ENCODE assay signal across 13 cellular contexts in the genomic region with DNA sequence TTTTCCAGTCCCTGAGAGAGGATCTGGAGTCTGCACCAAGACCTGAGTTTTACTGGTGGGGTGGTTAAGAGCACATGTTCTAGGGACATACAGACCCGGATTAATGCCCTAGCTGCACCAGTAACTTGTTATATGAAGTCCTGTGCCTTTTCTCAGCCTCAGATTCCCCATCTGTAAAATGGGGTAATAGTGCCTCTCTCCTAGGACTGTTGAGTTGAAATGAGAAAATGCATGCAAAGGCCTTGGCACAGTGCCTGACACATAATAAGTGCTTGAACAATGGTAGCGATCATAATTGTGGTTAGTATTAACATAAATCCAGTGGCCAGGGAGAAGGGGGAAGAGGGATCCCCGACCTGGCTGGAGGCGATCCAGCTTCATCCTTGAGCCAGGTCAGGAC. TPM values are rescaled to one million over a fixed set of nuclear protein-coding genes. Genes with fewer than 3 reads are reported as not detected.
DNase-seq lines count a peak whose midpoint lies in the region; ATAC-seq and TF ChIP-seq lines count a peak whose summit lies in the region.
"Had no signal": no experiment of that assay in that cellular context is flagged by ENCODE, and none has a peak within 500 bp of the region (broad histone marks: within the 10 kb centered on the region; RNA-seq: fewer than 3 reads in every experiment).

No MANE protein-coding gene starts in this region.

- H3K27me3 ChIP-seq in esophagus muscularis mucosa (no peaks in the 10 kb centered on the region), psoas muscle (ENCODE audit: insufficient read depth in 3 of 3, low read length in 2 of 3) (no peaks in the 10 kb centered on the region)
- no peaks in the 10 kb centered on the region for H3K27me3 ChIP-seq in CD8-positive, alpha-beta memory T cell (ENCODE audit: insufficient read depth, low read length, poor library complexity, severe bottlenecking)

- no peaks in the 10 kb centered on the region for H3K27me3 Mint-ChIP-seq in CD8-positive, alpha-beta memory T cell
- H3K27me3 Mint-ChIP-seq: CD4-positive, alpha-beta memory T cell had no signal

- H3K4me1 ChIP-seq in esophagus muscularis mucosa: peaks cover 97 to 100% (median 99%) of the 10 kb centered on the region in 4 donors
- peaks cover 97% of the 10 kb centered on the region for H3K4me1 ChIP-seq in psoas muscle
- peaks cover 21% of the 10 kb centered on the region for H3K4me1 ChIP-seq in CD8-positive, alpha-beta memory T cell (ENCODE audit: insufficient read depth, low read length)

- H3K4me1 Mint-ChIP-seq in CD8-positive, alpha-beta memory T cell: no peaks in the 10 kb centered on the region
- H3K4me1 Mint-ChIP-seq: CD4-positive, alpha-beta memory T cell had no signal

- no peak for TF ChIP-seq EP300 in esophagus muscularis mucosa (IDR thresholded peaks at IDR 0.05)

- peak overlapping the region in 1 of 8 donors; percentile 52 for H3K27ac Mint-ChIP-seq in CD8-positive, alpha-beta memory T cell

- ATAC-seq in psoas muscle: no peak
- ATAC-seq: activated CD4-positive, CD25-positive, alpha-beta regulatory T cell treated with anti-CD3 and anti-CD28 coated beads, Interleukin-2, amount 50 U/mL, for 24 hours had no signal

- POLR2A ChIA-PET in CD8-positive, alpha-beta memory T cell (lab: Charles Lee): no interaction called here

- H3K9me3 ChIP-seq in esophagus muscularis mucosa: no peaks in the 10 kb centered on the region
- H3K9me3 ChIP-seq in psoas muscle: no peaks in the 10 kb centered on the region
- no peaks in the 10 kb centered on the region for H3K9me3 ChIP-seq in CD8-positive, alpha-beta memory T cell (ENCODE audit: low read length)

- TF ChIP-seq POLR2A in esophagus muscularis mucosa (IDR thresholded peaks at IDR 0.05; ENCODE audit: low read depth): no peak

- intact Hi-C loops in esophagus muscularis mucosa (cut with DNase I): no loop called here
- intact Hi-C loops in psoas muscle (cut with DNase I): no loop called here

- TF ChIP-seq CTCF in esophagus muscularis mucosa (IDR thresholded peaks at IDR 0.05) (no peak), psoas muscle (IDR thresholded peaks at IDR 0.05) (no peak)

- H3K4me3 ChIP-seq in esophagus muscularis mucosa: no peak overlapping the region
- no peak overlapping the region for H3K4me3 ChIP-seq in psoas muscle
- H3K4me3 ChIP-seq in CD8-positive, alpha-beta memory T cell (ENCODE audit: low read length): no peak overlapping the region

- DNase-seq in ELR (ENCODE audit: low read depth): peak; percentile 36
- DNase-seq in NCI-H1436 treated with DMSO at 0.1 percent for 48 hours (lab: John Stamatoyannopoulos, UW): peak; percentile 27
- DNase-seq in esophagus muscularis mucosa (ENCODE audit: extremely low spot score): no peak
- no peak for DNase-seq in psoas muscle
- DNase-seq in CD8-positive, alpha-beta memory T cell: no peak
- no peak for DNase-seq in stimulated activated CD4-positive, alpha-beta T cell treated with anti-CD3 and anti-CD28 coated beads, Interleukin-4, amount 100 ng/mL, for 4 hours
- no peak for DNase-seq in globus pallidus (ENCODE audit: low spot score)
- DNase-seq in NCI-H2029 (lab: John Stamatoyannopoulos, UW): no peak
- DNase-seq: amniotic stem cell; CD4-positive, alpha-beta memory T cell; effector CD8-positive, alpha-beta T cell; mesenchymal stem cell had no signal

- H3K36me3 Mint-ChIP-seq in CD8-positive, alpha-beta memory T cell: peaks cover 0 to 1% (median 0%) of the 10 kb centered on the region in 3 donors
- H3K36me3 Mint-ChIP-seq: CD4-positive, alpha-beta memory T cell had no signal

- no peaks in the 10 kb centered on the region for H3K9me3 Mint-ChIP-seq in CD8-positive, alpha-beta memory T cell
- H3K9me3 Mint-ChIP-seq: CD4-positive, alpha-beta memory T cell had no signal

- peak overlapping the region; percentile 64 to 97 (median 86) for H3K27ac ChIP-seq in esophagus muscularis mucosa (replicated peaks in 1 of 4)
- peak overlapping the region; percentile 62 for H3K27ac ChIP-seq in psoas muscle
- H3K27ac ChIP-seq in CD8-positive, alpha-beta memory T cell (ENCODE audit: low read depth, low read length): no peak overlapping the region

- H3K36me3 ChIP-seq in esophagus muscularis mucosa: no peaks in the 10 kb centered on the region
- peaks cover 0 to 22% of the 10 kb centered on the region in 2 donors for H3K36me3 ChIP-seq in psoas muscle (ENCODE audit: insufficient read depth in 1 of 2, low read depth in 1 of 2)
- H3K36me3 ChIP-seq in CD8-positive, alpha-beta memory T cell (ENCODE audit: insufficient read depth, low read length): no peaks in the 10 kb centered on the region

- 54% methylated on average over 4 of the region's 4 CpGs for WGBS in esophagus muscularis mucosa
- 46 to 53% (median 49%) methylated on average over 4 of the region's 4 CpGs for WGBS in psoas muscle, 3 donors

- no peak overlapping the region for H3K4me3 Mint-ChIP-seq in CD8-positive, alpha-beta memory T cell
- H3K4me3 Mint-ChIP-seq: CD4-positive, alpha-beta memory T cell had no signal

- CTCF ChIA-PET in CD8-positive, alpha-beta memory T cell (lab: Charles Lee): interaction anchor here (1.2 to 2.6 kb wide), 2 partner anchors 10 to 23 kb away, joined by 3 to 8 read pairs; no protein-coding TSS in a partner anchor

RNA-seq across cellular contexts. Expression of a gene that starts 12.3 kb away (rescaled TPM):
- total RNA-seq in esophagus muscularis mucosa (10 to 100 TPM; 14.7 to 54.3 (median 35.4) TPM), psoas muscle (10 to 100 TPM; 35.9 to 65.2 (median 59.0) TPM)
- 10 to 100 TPM in 1 of 3 donors, 1 to 10 TPM in 2; 6.4 to 19.8 (median 9.7) TPM for polyA plus RNA-seq in psoas muscle
- total RNA-seq in CD8-positive, alpha-beta memory T cell: 10 to 100 TPM; 11.5 TPM
- 1.9 TPM for polyA plus RNA-seq in CD8-positive, alpha-beta memory T cell

RNA-seq across cellular contexts. Expression of a gene that starts 43.4 kb away (rescaled TPM):
- total RNA-seq in esophagus muscularis mucosa (10 to 100 TPM; 12.0 to 32.1 (median 12.6) TPM), psoas muscle (1 to 10 TPM; 1.3 to 3.5 (median 3.1) TPM)
- 1 to 10 TPM; 1.7 to 3.8 (median 2.0) TPM for polyA plus RNA-seq in psoas muscle
- 1 to 10 TPM; 1.6 to 1.8 TPM for total RNA-seq in CD8-positive, alpha-beta memory T cell
- 49.6 TPM for polyA plus RNA-seq in CD8-positive, alpha-beta memory T cell

Comparison
In these comparisons a context has a peak if more than half of its experiments do, and no peak if none do; other contexts are left out.
1. DNase-seq: peak in ELR (single experiment) and NCI-H1436 treated with DMSO at 0.1 percent for 48 hours (single experiment); none in esophagus muscularis mucosa (single experiment), psoas muscle (0 of 2), CD8-positive, alpha-beta memory T cell (0 of 5), stimulated activated CD4-positive, alpha-beta T cell treated with anti-CD3 and anti-CD28 coated beads, Interleukin-4, amount 100 ng/mL, for 4 hours (0 of 2), globus pallidus (single experiment) and NCI-H2029 (single experiment).